ENCODE assay signal across 11 cellular contexts in genomic region chr20:58895099-58895795, GRCh38. TPM values are rescaled to one million over a fixed set of nuclear protein-coding genes. Genes with fewer than 3 reads are reported as not detected.
A peak's percentile ranks its signal among the peaks of the same experiment; 100 is the strongest.
DNase-seq lines count a peak whose midpoint lies in the region; ATAC-seq and TF ChIP-seq lines count a peak whose summit lies in the region.
"Had no signal": no experiment of that assay in that cellular context is flagged by ENCODE, and none has a peak within 500 bp of the region (broad histone marks: within the 10 kb centered on the region; RNA-seq: fewer than 3 reads in every experiment).

No MANE protein-coding gene starts in this region.

- peaks cover 31% of the 10 kb centered on the region for H3K36me3 ChIP-seq in HUES48 (ENCODE audit: control insufficient read depth, insufficient read depth, low read length)

- H3K27ac ChIP-seq in AG04450 (ENCODE audit: low read depth, low read length), result no peak overlapping the region
- peak overlapping the region; percentile 67 for H3K27ac ChIP-seq in HUES48 (ENCODE audit: low read depth, low read length)

- peaks cover 6% of the 10 kb centered on the region for H3K36me3 Mint-ChIP-seq in mesothelial cell of epicardium

- peaks cover 72% of the 10 kb centered on the region for H3K4me1 ChIP-seq in HUES48 (ENCODE audit: control insufficient read depth, insufficient read depth, low read length)

- H3K9me3 ChIP-seq in AG04450 (ENCODE audit: control insufficient read depth, insufficient read depth, low read length) (no peaks in the 10 kb centered on the region), HUES48 (ENCODE audit: control insufficient read depth, insufficient read depth, low read length) (no peaks in the 10 kb centered on the region)

- peak overlapping the region; percentile 37 for H3K4me3 ChIP-seq in AG04450 (ENCODE audit: low read depth, low read length)
- peak overlapping the region; percentile 96 for H3K4me3 ChIP-seq in HUES48 (ENCODE audit: low read depth, low read length)
- H3K4me3 ChIP-seq in astrocyte of the cerebellum (ENCODE audit: low read depth, low read length), result peak overlapping the region; percentile 13

- TF ChIP-seq CTCF in AG04450 (IDR thresholded peaks at IDR 0.05; ENCODE audit: low read depth, low read length), result no peak
- TF ChIP-seq CTCF in astrocyte of the cerebellum (IDR thresholded peaks at IDR 0.05; ENCODE audit: low read depth, low read length, missing control alignments), result no peak
- TF ChIP-seq CTCF in mesothelial cell of epicardium (IDR thresholded peaks at IDR 0.05; ENCODE audit: unreplicated experiment), result no peak

- in situ Hi-C loops in astrocyte of the cerebellum (cut with HindIII; ENCODE audit: low sequenced_read_pairs), result no loop called here

- no peaks in the 10 kb centered on the region for H3K27me3 ChIP-seq in AG04450 (ENCODE audit: control insufficient read depth, insufficient read depth, low read length)
- H3K27me3 ChIP-seq in HUES48 (ENCODE audit: control insufficient read depth, insufficient read depth, low read length), result no peaks in the 10 kb centered on the region; the same call in 1 of the 2 replicates

- no peak for ATAC-seq in GM18867 (IDR thresholded peaks at IDR 0.05; ENCODE audit: unreplicated experiment)
- ATAC-seq in HG03342 (IDR thresholded peaks at IDR 0.05; ENCODE audit: unreplicated experiment), result no peak

- no peak for DNase-seq in AG04450 (ENCODE audit: low read depth, low spot score)
- DNase-seq in astrocyte of the cerebellum (ENCODE audit: low read depth), result no peak
- no peak for DNase-seq in mesothelial cell of epicardium (ENCODE audit: low spot score in 2 of 2, unreplicated experiment in 2 of 2)
- DNase-seq in activated gamma-delta T cell (lab: John Stamatoyannopoulos, UW), result no peak
- no peak for DNase-seq in central memory CD4-positive, alpha-beta T cell
- DNase-seq: NCI-H1105; stimulated activated CD4-positive, alpha-beta T cell treated with anti-CD3 and anti-CD28 coated beads, Interleukin-2, amount 100 ng/mL, for 24 hours had no signal

- CTCF ChIA-PET in AG04450 (lab: Charles Lee), result no interaction called here

- H3K9ac ChIP-seq in HUES48 (ENCODE audit: low read depth, low read length), result peak overlapping the region; percentile 9

- peak overlapping the region; percentile 79 for H3K27ac Mint-ChIP-seq in mesothelial cell of epicardium

- H3K27me3 Mint-ChIP-seq in mesothelial cell of epicardium (ENCODE audit: low read depth), result no peaks in the 10 kb centered on the region

- POLR2A ChIA-PET in AG04450 (lab: Yijun Ruan, JAX), result no interaction called here

- peaks cover 69% of the 10 kb centered on the region for H3K4me1 Mint-ChIP-seq in mesothelial cell of epicardium

- no peaks in the 10 kb centered on the region for H3K9me3 Mint-ChIP-seq in mesothelial cell of epicardium

- H3K4me3 Mint-ChIP-seq in mesothelial cell of epicardium, result peak overlapping the region; percentile 93

RNA-seq across cellular contexts. Expression of gene GNAS, which starts 42.7 kb away (rescaled TPM):
- 765 and 1,181 TPM in 2 replicates for polyA plus RNA-seq in AG04450 (2011; rRNA removed)
- 1,147 and 1,540 TPM in 2 replicates for polyA minus RNA-seq in AG04450 (2011; rRNA and poly(A)+ RNA removed)
- total RNA-seq in mesothelial cell of epicardium, result 1,218 to 1,240 TPM (median 1,226 TPM) in 3 replicates

RNA-seq across cellular contexts. Expression of gene GNAS-AS1, which starts 44.5 kb away (rescaled TPM):
- polyA plus RNA-seq in AG04450 (2011; rRNA removed), result 0.52 and 0.65 TPM in 2 replicates
- 0.48 and 1.1 TPM in 2 replicates for polyA minus RNA-seq in AG04450 (2011; rRNA and poly(A)+ RNA removed)
- total RNA-seq in mesothelial cell of epicardium, result 5.8 to 6.3 TPM (median 5.9 TPM) in 3 replicates
- total RNA-seq: glomerular endothelial cell had no signal

Comparison
In these comparisons a context has a peak if more than half of its experiments do, and no peak if none do; other contexts are left out.
1. H3K4me3 ChIP-seq: peak in every context shown above with its lines; median percentile 96 in HUES48; 37 in AG04450; 13 in astrocyte of the cerebellum.